27 cellular contexts compared by ENCODE assay signal in the genomic region with DNA sequence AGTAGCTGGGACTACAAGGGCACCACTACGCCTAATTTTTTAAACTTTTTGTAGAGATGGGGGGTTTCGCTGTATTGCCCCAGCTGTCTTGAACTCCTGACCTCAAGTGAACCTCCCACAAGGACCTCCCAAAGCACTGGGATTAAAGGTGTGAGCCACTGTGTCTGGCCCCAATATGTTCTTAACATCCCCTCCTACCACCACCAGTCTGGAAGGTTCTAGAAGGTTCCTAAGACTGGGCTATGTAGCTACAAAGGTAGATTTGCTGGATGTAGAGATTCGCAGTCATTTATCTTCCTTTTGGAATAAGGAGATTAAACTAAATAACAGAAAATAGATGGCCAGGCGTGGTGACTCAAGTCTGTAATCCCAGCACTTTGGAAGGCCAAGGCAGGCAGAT.
"Had no signal": no experiment of that assay in that cellular context is flagged by ENCODE, and none has a peak within 500 bp of the region (broad histone marks: within the 10 kb centered on the region; RNA-seq: fewer than 3 reads in every experiment).

No MANE protein-coding gene starts in this region.

- FAIRE-seq: pancreas, small intestine, urothelium cell line had no signal

- ATAC-seq: naive thymus-derived CD8-positive, alpha-beta T cell; natural killer cell treated with Interleukin-12 subunit alpha and Interleukin-12 subunit beta and Interleukin-15 and Interleukin-18, amount 100 ng/mL, for 72 hours; pancreas; right lobe of liver; stimulated activated effector memory CD8-positive, alpha-beta T cell treated with anti-CD3 and anti-CD28 coated beads, Interleukin-12 subunit alpha, Interleukin-12 subunit beta, amount 100 ng/mL, for 72 hours; stimulated activated naive B cell treated with anti-CD40 and anti-IgM and Interleukin-4, amounts not matched to agents 10 μg/mL and 1 μg/mL and 100 μg/mL, for 72 hours had no signal

- H3K27me3 ChIP-seq: pancreas, right atrium auricular region, right lobe of liver, sigmoid colon, stomach, thyroid gland, tibial nerve, upper lobe of left lung, vagina had no signal

- H3K36me3 ChIP-seq: neutrophil, pancreas, prostate gland, right atrium auricular region, right lobe of liver, thyroid gland had no signal

- H3K27ac ChIP-seq: neutrophil, pancreas, prostate gland, right atrium auricular region, right lobe of liver, sigmoid colon, stomach, thoracic aorta, thyroid gland, tibial nerve, upper lobe of left lung, vagina had no signal

- DNase-seq: naive thymus-derived CD8-positive, alpha-beta T cell; nephron progenitor cell; nucleus accumbens; pancreas; retina; right lobe of liver; sigmoid colon; small intestine; stimulated activated CD4-positive, alpha-beta T cell treated with anti-CD3 and anti-CD28 coated beads, Interleukin-15, amount 100 ng/mL, for 24 hours; stimulated activated CD4-positive, alpha-beta T cell treated with anti-CD3 and anti-CD28 coated beads, Interleukin-2, amount 100 ng/mL, for 24 hours; stimulated activated CD4-positive, alpha-beta T cell treated with anti-CD3 and anti-CD28 coated beads, Interleukin-2, amount 100 ng/mL, for 48 hours; stimulated activated CD4-positive, alpha-beta T cell treated with anti-CD3 and anti-CD28 coated beads, Interleukin-4, amount 100 ng/mL, for 24 hours; stimulated activated naive B cell treated with anti-CD40 and anti-IgM and Interleukin-4, amounts not matched to agents 10 μg/mL and 1 μg/mL and 100 μg/mL, for 72 hours; stimulated activated naive CD4-positive, alpha-beta T cell treated with Interleukin-2 at 50 U/mL for 16 hours; stomach; thyroid gland; trophoblast cell had no signal

- H3K4me3 ChIP-seq: pancreas, prostate gland, right atrium auricular region, right lobe of liver, sigmoid colon, stomach, thoracic aorta, thyroid gland, tibial nerve, upper lobe of left lung, vagina had no signal

- H3K9me3 ChIP-seq: neutrophil, pancreas, prostate gland, right atrium auricular region, right lobe of liver, sigmoid colon, stomach, thoracic aorta, thyroid gland, tibial nerve, upper lobe of left lung, vagina had no signal

- H3K4me1 ChIP-seq: pancreas, prostate gland had no signal
